ENCODE assay signal across 24 cellular contexts in genomic region chr3:121999931-122000330, GRCh38. TPM values are rescaled to one million over a fixed set of nuclear protein-coding genes. Genes with fewer than 3 reads are reported as not detected.
"Had no signal": no experiment of that assay in that cellular context is flagged by ENCODE, and none has a peak within 500 bp of the region (broad histone marks: within the 10 kb centered on the region; RNA-seq: fewer than 3 reads in every experiment).

No MANE protein-coding gene starts in this region.

- H3K9me3 Mint-ChIP-seq: activated naive CD4-positive, alpha-beta T cell treated with anti-CD3 and anti-CD28 coated beads, Interleukin-2, amount 10 ng/mL, durations not matched to agents 7 days and 5 days; activated naive CD8-positive, alpha-beta T cell treated with anti-CD3 and anti-CD28 coated beads, Interleukin-2, amount 10 ng/mL, durations not matched to agents 7 days and 5 days; activated T-cell treated with anti-CD3 and anti-CD28 coated beads, Interleukin-2, amount 50 U/mL, for 24 hours; T-helper 1 cell treated with Interleukin-12 subunit alpha and Interleukin-12 subunit beta and Interleukin-4 antibody, amounts not matched to agents 30 μg/mL and 1 μg/mL, for 36 hours had no signal

- H3K27ac Mint-ChIP-seq: activated CD8-positive, alpha-beta memory T cell treated with anti-CD3 and anti-CD28 coated beads, Interleukin-2, amount 10 ng/mL, durations not matched to agents 7 days and 5 days; activated naive CD4-positive, alpha-beta T cell treated with anti-CD3 and anti-CD28 coated beads, Interleukin-2, amount 10 ng/mL, durations not matched to agents 7 days and 5 days; activated naive CD8-positive, alpha-beta T cell treated with anti-CD3 and anti-CD28 coated beads, Interleukin-2, amount 10 ng/mL, durations not matched to agents 7 days and 5 days; activated T-cell treated with anti-CD3 and anti-CD28 coated beads, Interleukin-2, amount 50 U/mL, for 24 hours; T-helper 1 cell treated with Interleukin-12 subunit alpha and Interleukin-12 subunit beta and Interleukin-4 antibody, amounts not matched to agents 30 μg/mL and 1 μg/mL, for 36 hours had no signal

- ATAC-seq: activated CD8-positive, alpha-beta memory T cell treated with anti-CD3 and anti-CD28 coated beads, Interleukin-2, amount 10 ng/mL, durations not matched to agents 7 days and 5 days; SK-N-SH treated with all-trans-retinoic acid at 6 μM for 48 hours had no signal

- H3K4me3 Mint-ChIP-seq: activated CD8-positive, alpha-beta memory T cell treated with anti-CD3 and anti-CD28 coated beads, Interleukin-2, amount 10 ng/mL, durations not matched to agents 7 days and 5 days; activated naive CD4-positive, alpha-beta T cell treated with anti-CD3 and anti-CD28 coated beads, Interleukin-2, amount 10 ng/mL, durations not matched to agents 7 days and 5 days; activated naive CD8-positive, alpha-beta T cell treated with anti-CD3 and anti-CD28 coated beads, Interleukin-2, amount 10 ng/mL, durations not matched to agents 7 days and 5 days; activated T-cell treated with anti-CD3 and anti-CD28 coated beads, Interleukin-2, amount 50 U/mL, for 24 hours; T-helper 1 cell treated with Interleukin-12 subunit alpha and Interleukin-12 subunit beta and Interleukin-4 antibody, amounts not matched to agents 30 μg/mL and 1 μg/mL, for 36 hours had no signal

- FAIRE-seq: bronchial epithelial cell, RCC 7860 had no signal

- H3K9me3 ChIP-seq: SJSA1 had no signal

- H3K27ac ChIP-seq: SJSA1 had no signal

- DNase-seq: activated CD4-positive, alpha-beta T cell treated with anti-CD3 and anti-CD28 coated beads for 48 hours; activated CD4-positive, alpha-beta T cell treated with anti-CD3 and anti-CD28 coated beads, Interleukin-2, amount 50 U/mL, for 4 hours; activated CD4-positive, CD25-positive, alpha-beta regulatory T cell treated with anti-CD3 and anti-CD28 coated beads, Interleukin-2, amount 50 U/mL, for 72 hours; activated CD8-positive, alpha-beta memory T cell treated with anti-CD3 and anti-CD28 coated beads, Interleukin-2, amount 10 ng/mL, durations not matched to agents 7 days and 5 days; activated gamma-delta T cell treated with Interleukin-2 at 50 U/mL for 16 hours; activated naive CD4-positive, alpha-beta T cell treated with anti-CD3 and anti-CD28 coated beads, Interleukin-2, amount 10 ng/mL, durations not matched to agents 7 days and 5 days; activated naive CD8-positive, alpha-beta T cell treated with anti-CD3 and anti-CD28 coated beads, Interleukin-2, amount 10 ng/mL, durations not matched to agents 7 days and 5 days; activated T-cell treated with anti-CD3 and anti-CD28 coated beads, Interleukin-2, amount 50 U/mL, for 24 hours; aorta; central memory CD4-positive, alpha-beta T cell; Karpas-422; NCI-H1048; NCI-H146; NCI-H187 treated with DMSO at 0.1 percent for 48 hours; NCI-H2081 treated with DMSO at 0.1 percent for 48 hours; NCI-H446; NCI-H524; SHP77 had no signal

- H3K4me3 ChIP-seq: SJSA1 had no signal

- H3K36me3 Mint-ChIP-seq: activated naive CD4-positive, alpha-beta T cell treated with anti-CD3 and anti-CD28 coated beads, Interleukin-2, amount 10 ng/mL, durations not matched to agents 7 days and 5 days had no signal

- H3K27me3 ChIP-seq: SJSA1 had no signal

- H3K36me3 ChIP-seq: SJSA1 had no signal

RNA-seq across cellular contexts. Expression of gene ILDR1, which starts 22.1 kb away (rescaled TPM):
- total RNA-seq: activated naive CD8-positive, alpha-beta T cell treated with anti-CD3 and anti-CD28 coated beads, Interleukin-2, amount 10 ng/mL, durations not matched to agents 7 days and 5 days; aorta; chondrocyte; SJSA1 had no signal

RNA-seq across cellular contexts. Expression of gene CD86, which starts 55.2 kb away (rescaled TPM):
- total RNA-seq: chondrocyte, SJSA1 had no signal
